24 cellular contexts compared by ENCODE assay signal in the genomic region with DNA sequence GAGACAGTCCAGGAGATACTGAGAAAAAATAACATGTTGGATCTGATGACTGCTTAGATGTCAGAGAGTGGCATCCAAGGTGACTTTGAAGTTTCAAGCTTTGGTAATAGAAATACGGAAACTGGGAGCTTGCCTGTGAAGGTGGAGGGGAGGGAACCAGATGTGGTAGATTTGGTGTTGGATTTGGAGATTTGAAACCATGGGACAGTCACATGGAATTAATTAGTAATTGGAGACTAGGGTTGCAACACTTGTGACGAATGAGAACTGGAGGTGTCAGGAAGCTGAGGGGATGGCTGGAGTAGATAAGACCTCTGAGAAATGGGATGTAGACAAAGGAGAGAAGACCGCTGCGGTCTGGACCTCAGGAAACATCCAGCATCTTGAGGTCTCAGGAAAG. TPM values are rescaled to one million over a fixed set of nuclear protein-coding genes. Genes with fewer than 3 reads are reported as not detected.
DNase-seq lines count a peak whose midpoint lies in the region; ATAC-seq and TF ChIP-seq lines count a peak whose summit lies in the region.
"Had no signal": no experiment of that assay in that cellular context is flagged by ENCODE, and none has a peak within 500 bp of the region (broad histone marks: within the 10 kb centered on the region; RNA-seq: fewer than 3 reads in every experiment).

No MANE protein-coding gene starts in this region.

- peaks cover 18 to 52% of the 10 kb centered on the region in 2 donors for H3K4me1 ChIP-seq in ascending aorta
- H3K4me1 ChIP-seq: HAP-1 had no signal

- no peaks in the 10 kb centered on the region for H3K9me3 ChIP-seq in ascending aorta
- H3K9me3 ChIP-seq: HAP-1, heart right ventricle, vagina had no signal

- no peaks in the 10 kb centered on the region for H3K36me3 ChIP-seq in ascending aorta
- H3K36me3 ChIP-seq: HAP-1, heart right ventricle, vagina, WERI-Rb-1 had no signal

- TF ChIP-seq CTCF in AG09309 (IDR thresholded peaks at IDR 0.05; ENCODE audit: control insufficient read depth, insufficient read depth, low read depth, low read length, missing control alignments), result no peak
- no peak for TF ChIP-seq CTCF in ascending aorta (IDR thresholded peaks at IDR 0.05)

- H3K9me3 Mint-ChIP-seq in activated T-helper 17 cell treated with anti-CD3 and anti-CD28 coated beads, Interleukin-2, amount 50 U/mL, for 72 hours, result no peaks in the 10 kb centered on the region
- H3K9me3 Mint-ChIP-seq: activated CD4-positive, alpha-beta memory T cell treated with anti-CD3 and anti-CD28 coated beads, Interleukin-2, amount 10 ng/mL, durations not matched to agents 7 days and 5 days; activated naive CD4-positive, alpha-beta T cell treated with anti-CD3 and anti-CD28 coated beads, Interleukin-2, amount 50 U/mL, for 24 hours; activated T-cell treated with anti-CD3 and anti-CD28 coated beads, Interleukin-2, amount 50 U/mL, for 24 hours; brain; stimulated activated naive CD8-positive, alpha-beta T cell treated with anti-CD3 and anti-CD28 coated beads, Interleukin-15, amount 100 ng/mL, for 72 hours had no signal

- no peaks in the 10 kb centered on the region for H3K27me3 ChIP-seq in ascending aorta
- H3K27me3 ChIP-seq: heart right ventricle, vagina had no signal

- H3K36me3 Mint-ChIP-seq in activated T-helper 17 cell treated with anti-CD3 and anti-CD28 coated beads, Interleukin-2, amount 50 U/mL, for 72 hours (ENCODE audit: low read depth), result no peaks in the 10 kb centered on the region
- H3K36me3 Mint-ChIP-seq: activated naive CD4-positive, alpha-beta T cell treated with anti-CD3 and anti-CD28 coated beads, Interleukin-2, amount 50 U/mL, for 24 hours had no signal

- peak overlapping the region; percentile 64 to 89 for H3K27ac ChIP-seq in ascending aorta
- H3K27ac ChIP-seq: vagina, WERI-Rb-1 had no signal

- no peak overlapping the region for H3K4me3 Mint-ChIP-seq in activated T-helper 17 cell treated with anti-CD3 and anti-CD28 coated beads, Interleukin-2, amount 50 U/mL, for 72 hours
- H3K4me3 Mint-ChIP-seq: activated CD4-positive, alpha-beta memory T cell treated with anti-CD3 and anti-CD28 coated beads, Interleukin-2, amount 10 ng/mL, durations not matched to agents 7 days and 5 days; activated naive CD4-positive, alpha-beta T cell treated with anti-CD3 and anti-CD28 coated beads, Interleukin-2, amount 50 U/mL, for 24 hours; activated T-cell treated with anti-CD3 and anti-CD28 coated beads, Interleukin-2, amount 50 U/mL, for 24 hours; brain; stimulated activated naive CD8-positive, alpha-beta T cell treated with anti-CD3 and anti-CD28 coated beads, Interleukin-15, amount 100 ng/mL, for 72 hours had no signal

- intact Hi-C loops in ascending aorta (cut with DNase I), result no loop called here

- no peak overlapping the region for H3K27ac Mint-ChIP-seq in activated T-helper 17 cell treated with anti-CD3 and anti-CD28 coated beads, Interleukin-2, amount 50 U/mL, for 72 hours
- H3K27ac Mint-ChIP-seq: activated CD4-positive, alpha-beta memory T cell treated with anti-CD3 and anti-CD28 coated beads, Interleukin-2, amount 10 ng/mL, durations not matched to agents 7 days and 5 days; activated naive CD4-positive, alpha-beta T cell treated with anti-CD3 and anti-CD28 coated beads, Interleukin-2, amount 50 U/mL, for 24 hours; activated T-cell treated with anti-CD3 and anti-CD28 coated beads, Interleukin-2, amount 50 U/mL, for 24 hours; stimulated activated naive CD8-positive, alpha-beta T cell treated with anti-CD3 and anti-CD28 coated beads, Interleukin-15, amount 100 ng/mL, for 72 hours had no signal

- H3K27me3 Mint-ChIP-seq in activated T-helper 17 cell treated with anti-CD3 and anti-CD28 coated beads, Interleukin-2, amount 50 U/mL, for 72 hours, result peaks cover 17% of the 10 kb centered on the region
- H3K27me3 Mint-ChIP-seq: brain had no signal

- H3K4me1 Mint-ChIP-seq in activated T-helper 17 cell treated with anti-CD3 and anti-CD28 coated beads, Interleukin-2, amount 50 U/mL, for 72 hours, result no peaks in the 10 kb centered on the region
- H3K4me1 Mint-ChIP-seq: activated CD4-positive, alpha-beta memory T cell treated with anti-CD3 and anti-CD28 coated beads, Interleukin-2, amount 10 ng/mL, durations not matched to agents 7 days and 5 days; activated naive CD4-positive, alpha-beta T cell treated with anti-CD3 and anti-CD28 coated beads, Interleukin-2, amount 50 U/mL, for 24 hours; stimulated activated naive CD8-positive, alpha-beta T cell treated with anti-CD3 and anti-CD28 coated beads, Interleukin-15, amount 100 ng/mL, for 72 hours had no signal

- H3K4me3 ChIP-seq in AG09309 (ENCODE audit: control insufficient read depth, low read depth, low read length) (no peak overlapping the region), ascending aorta (no peak overlapping the region)
- H3K4me3 ChIP-seq: HAP-1, heart right ventricle, vagina had no signal

- ATAC-seq in GM21737 (IDR thresholded peaks at IDR 0.05; ENCODE audit: unreplicated experiment), result no peak
- ATAC-seq in activated T-helper 17 cell treated with anti-CD3 and anti-CD28 coated beads, Interleukin-2, amount 50 U/mL, for 72 hours (replicated peaks), result no peak
- ATAC-seq: heart right ventricle; Panc1; stimulated activated naive CD8-positive, alpha-beta T cell treated with anti-CD3 and anti-CD28 coated beads, Interleukin-15, amount 100 ng/mL, for 72 hours had no signal

- DNase-seq in AG09309 (ENCODE audit: low read depth) (peak; percentile 82), GM04504 (ENCODE audit: low read depth) (peak; percentile 54), ascending aorta (ENCODE audit: low spot score in 2 of 2) (no peak), iris pigment epithelial cell (ENCODE audit: low read depth) (peak; percentile 56), GM03348 (ENCODE audit: low spot score) (no peak), activated gamma-delta T cell (lab: John Stamatoyannopoulos, UW) (no peak)
- DNase-seq: activated CD4-positive, alpha-beta memory T cell treated with anti-CD3 and anti-CD28 coated beads, Interleukin-2, amount 10 ng/mL, durations not matched to agents 7 days and 5 days; activated T-cell treated with anti-CD3 and anti-CD28 coated beads, Interleukin-2, amount 50 U/mL, for 24 hours; dermis blood vessel endothelial cell; heart right ventricle; kidney; NCI-H1092 treated with DMSO at 0.1 percent for 48 hours; NCI-H774; stimulated activated CD4-positive, alpha-beta T cell treated with anti-CD3 and anti-CD28 coated beads, Interleukin-15, amount 100 ng/mL, for 24 hours; stimulated activated naive CD8-positive, alpha-beta T cell treated with anti-CD3 and anti-CD28 coated beads, Interleukin-15, amount 100 ng/mL, for 72 hours; SW 1271; WERI-Rb-1 had no signal

RNA-seq across cellular contexts. Expression of a gene that starts 46.7 kb away (rescaled TPM):
- 493 TPM for total RNA-seq in ascending aorta
- 1,000 to 10,000 TPM; 2,880 to 3,993 TPM for total RNA-seq in activated T-helper 17 cell treated with anti-CD3 and anti-CD28 coated beads, Interleukin-2, amount 50 U/mL, for 72 hours

Comparison
In these comparisons a context has a peak if more than half of its experiments do, and no peak if none do; other contexts are left out.
1. DNase-seq: peak in AG09309 (single experiment), GM04504 (single experiment) and iris pigment epithelial cell (single experiment); none in ascending aorta (0 of 2), GM03348 (single experiment) and activated gamma-delta T cell (single experiment).